In genomic region chr10:114905450-114905849, GRCh38 we compare ENCODE assay signal across 14 cellular contexts. TPM values are rescaled to one million over a fixed set of nuclear protein-coding genes. Genes with fewer than 3 reads are reported as not detected.
DNase-seq lines count a peak whose midpoint lies in the region; FAIRE-seq and TF ChIP-seq lines count a peak whose summit lies in the region.
"Had no signal": no experiment of that assay in that cellular context is flagged by ENCODE, and none has a peak within 500 bp of the region (broad histone marks: within the 10 kb centered on the region; RNA-seq: fewer than 3 reads in every experiment).

No MANE protein-coding gene starts in this region.

- no peaks in the 10 kb centered on the region for H3K36me3 ChIP-seq in HEK293 (ENCODE audit: control insufficient read depth in 2 of 2, insufficient read depth in 1 of 2, low read length in 2 of 2)

- FAIRE-seq in islet of Langerhans (lab: Jason Lieb, UNC) = peak; percentile 93

- H3K4me1 ChIP-seq in HEK293 (ENCODE audit: control insufficient read depth, insufficient read depth, low read length) = peaks cover 6% of the 10 kb centered on the region; the same call in 1 of the 2 replicates

- POLR2A ChIA-PET in HEK293 (lab: Yijun Ruan, JAX) = no interaction called here

- no peak overlapping the region for H3K4me3 ChIP-seq in HEK293 (ENCODE audit: low read depth, low read length)

- in situ Hi-C loops in GM13976 (cut with MboI; ENCODE audit: low sequenced_read_pairs, unreplicated experiment) = no loop called here

- DNase-seq in A172 (ENCODE audit: low spot score) = peak; percentile 63
- DNase-seq in amniotic epithelial cell (ENCODE audit: low read depth) = peak; percentile 61
- DNase-seq in cerebellar cortex (ENCODE audit: low spot score) = no peak
- no peak for DNase-seq in activated CD4-positive, CD25-positive, alpha-beta regulatory T cell treated with anti-CD3 and anti-CD28 coated beads, Interleukin-2, amount 50 U/mL, for 72 hours
- no peak for DNase-seq in retina
- DNase-seq in GM13976 (ENCODE audit: low spot score) = no peak
- DNase-seq: activated B cell treated with CpG ODN at 0.5 μM for 24 hours; effector CD8-positive, alpha-beta T cell; NCI-H187 treated with DMSO at 0.1 percent for 48 hours; NCI-H748 treated with DMSO at 0.1 percent for 48 hours; stimulated activated CD4-positive, alpha-beta T cell treated with anti-CD3 and anti-CD28 coated beads, Interleukin-12 subunit alpha, Interleukin-12 subunit beta, amount 100 ng/mL, for 4 hours; SW 1271 had no signal

- TF ChIP-seq CTCF in HEK293 (tag by site-specific recombination; IDR thresholded peaks at IDR 0.05) (no peak), GM13976 (IDR thresholded peaks at IDR 0.05; ENCODE audit: borderline replicate concordance, control extremely low read depth, extremely low read depth, insufficient read depth, missing control alignments) (no peak)

- no peak overlapping the region for H3K27ac ChIP-seq in HEK293 (ENCODE audit: extremely low read depth, low read depth, low read length)

- CTCF ChIA-PET in HEK293 (lab: Yijun Ruan, JAX) = no interaction called here

- H3K9me3 ChIP-seq in HEK293 (ENCODE audit: control insufficient read depth, insufficient read depth, low read depth, low read length) = no peaks in the 10 kb centered on the region

TF ChIP-seq in HEK293, 187 proteins besides CTCF, POLR2A, EP300 and RAD21:
- TF ChIP-seq ZBTB17 (tag by site-specific recombination; IDR thresholded peaks at IDR 0.05) (peak; percentile 49), ZNF280D (tag by site-specific recombination; IDR thresholded peaks at IDR 0.05) (no peak), ZNF600 (tag by site-specific recombination; IDR thresholded peaks at IDR 0.05) (peak; percentile 34; the same call in 1 of the 2 replicates), ZBTB44 (tag by site-specific recombination; IDR thresholded peaks at IDR 0.05) (peak; percentile 50; the same call in 1 of the 2 replicates), PRDM1 (tag by site-specific recombination; IDR thresholded peaks at IDR 0.05) (peak; percentile 76), SP7 (tag by site-specific recombination; IDR thresholded peaks at IDR 0.05) (no peak), TRIM28 (IDR thresholded peaks at IDR 0.05; ENCODE audit: borderline replicate concordance, low read length) (peak; percentile 56; the same call in 1 of the 2 replicates), ZNF398 (tag by site-specific recombination; IDR thresholded peaks at IDR 0.05) (peak; percentile 29; the same call in 1 of the 2 replicates), ZNF830 (tag by site-specific recombination; IDR thresholded peaks at IDR 0.05; ENCODE audit: low read depth) (no peak), GFI1B (tag by site-specific recombination; IDR thresholded peaks at IDR 0.05) (peak; percentile 74; the same call in 1 of the 2 replicates), ZNF366 (tag by site-specific recombination; conservative IDR thresholded peaks at IDR 0.05) (0 out of 2 replicates have a peak, but pooled peaks have one; percentile 8), PRDM10 (tag by site-specific recombination; IDR thresholded peaks at IDR 0.05) (peak; percentile 97), MZF1 (tag by site-specific recombination; IDR thresholded peaks at IDR 0.05; ENCODE audit: borderline replicate concordance) (0 out of 2 replicates have a peak, but pooled peaks have one; percentile 42)

RNA-seq across cellular contexts. Expression of gene TRUB1, which starts 32.5 kb away (rescaled TPM):
- 57.0 and 63.4 TPM in 2 replicates for total RNA-seq in A172 (2014; rRNA removed; shearing (Covaris generic))

Comparison
In these comparisons a context has a peak if more than half of its experiments do, and no peak if none do; other contexts are left out.
1. DNase-seq: peak in A172 (single experiment) and amniotic epithelial cell (single experiment); none in cerebellar cortex (single experiment), activated CD4-positive, CD25-positive, alpha-beta regulatory T cell treated with anti-CD3 and anti-CD28 coated beads, Interleukin-2, amount 50 U/mL, for 72 hours (single experiment), retina (single experiment) and GM13976 (single experiment).